ENCODE assay signal across 8 cellular contexts in the genomic region with DNA sequence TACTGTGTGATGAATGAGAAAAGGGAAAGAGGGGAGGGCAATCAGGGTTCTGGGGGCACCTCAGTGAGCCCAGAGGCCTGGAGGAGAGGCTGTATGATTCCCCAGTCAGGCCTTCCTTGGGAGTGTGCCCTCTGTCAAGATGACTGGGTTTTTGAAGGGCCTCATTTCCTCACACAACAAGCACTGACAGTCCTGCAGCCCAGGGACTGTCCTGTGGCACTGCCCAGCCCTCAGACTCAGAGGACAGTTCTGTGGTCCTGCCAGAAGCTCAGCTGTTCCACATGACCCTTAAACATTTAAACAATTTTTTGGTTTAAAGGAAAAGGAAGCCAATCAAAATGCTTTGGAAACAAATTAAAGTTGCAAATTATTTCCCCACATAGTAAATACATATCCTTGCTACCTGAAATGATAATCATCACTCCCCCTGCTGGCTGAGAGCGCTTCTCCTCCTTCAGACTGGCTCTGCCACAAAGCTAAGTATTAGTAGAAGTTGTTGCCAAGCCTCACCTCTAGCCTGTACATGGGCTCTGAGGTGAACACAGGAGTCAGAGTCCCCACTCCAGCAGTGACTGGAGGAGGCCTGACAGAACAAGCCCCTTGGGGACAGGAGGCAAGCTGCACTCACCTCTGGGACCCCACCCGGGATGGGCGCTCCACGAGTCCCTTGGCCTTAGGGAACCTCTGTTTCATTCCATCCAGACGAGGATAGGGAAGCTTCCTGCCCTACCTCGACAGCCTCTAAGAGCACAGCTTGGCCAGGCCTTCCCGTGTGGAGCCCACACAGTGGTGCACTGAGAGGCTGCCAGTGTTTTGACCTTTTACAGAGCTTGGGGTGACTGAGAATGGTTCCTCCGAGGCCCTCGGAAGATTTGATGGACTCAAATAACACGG.
DNase-seq lines count a peak whose midpoint lies in the region; ATAC-seq and TF ChIP-seq lines count a peak whose summit lies in the region.

No MANE protein-coding gene starts in this region.

- CTCF ChIA-PET in activated CD4-positive, alpha-beta memory T cell treated with anti-CD3 and anti-CD28 coated beads for 36 hours (lab: Charles Lee), result interaction anchor here (0.7 to 2.3 kb wide), 9 partner anchors 10 to 331 kb away, joined by 3 to 13 read pairs (median 3); no protein-coding TSS in a partner anchor

- H3K9me3 Mint-ChIP-seq in activated CD4-positive, alpha-beta memory T cell treated with anti-CD3 and anti-CD28 coated beads for 36 hours, result peaks cover 21% of the 10 kb centered on the region
- H3K9me3 Mint-ChIP-seq in progenitor cell of endocrine pancreas (ENCODE audit: low read depth), result peaks cover 16% of the 10 kb centered on the region

- no peak for ATAC-seq in GM21526 (IDR thresholded peaks at IDR 0.05; ENCODE audit: low FRiP score, unreplicated experiment)
- ATAC-seq in HG03520 (IDR thresholded peaks at IDR 0.05; ENCODE audit: unreplicated experiment), result no peak

- H3K4me3 Mint-ChIP-seq in activated CD4-positive, alpha-beta memory T cell treated with anti-CD3 and anti-CD28 coated beads for 36 hours, result no peak overlapping the region
- no peak overlapping the region for H3K4me3 Mint-ChIP-seq in progenitor cell of endocrine pancreas (ENCODE audit: low read depth)

- H3K4me1 Mint-ChIP-seq in activated CD4-positive, alpha-beta memory T cell treated with anti-CD3 and anti-CD28 coated beads for 36 hours (ENCODE audit: low read depth), result no peaks in the 10 kb centered on the region
- peaks cover 2% of the 10 kb centered on the region for H3K4me1 Mint-ChIP-seq in progenitor cell of endocrine pancreas (ENCODE audit: low read depth)

- H3K4me3 ChIP-seq in fibroblast of pulmonary artery (replicated peaks; ENCODE audit: low read depth, low read length), result no peak overlapping the region

- DNase-seq in NCI-H2171 treated with DMSO at 0.1 percent for 48 hours (lab: John Stamatoyannopoulos, UW), result peak; percentile 24
- DNase-seq in NCI-H2171 (lab: John Stamatoyannopoulos, UW), result no peak
- DNase-seq in M059J (ENCODE audit: low read depth), result peak; percentile 64
- DNase-seq in activated CD4-positive, alpha-beta memory T cell treated with anti-CD3 and anti-CD28 coated beads for 36 hours, result peak; percentile 34
- peak; percentile 73 for DNase-seq in fibroblast of pulmonary artery (ENCODE audit: low read depth)
- no peak for DNase-seq in progenitor cell of endocrine pancreas (ENCODE audit: low spot score, unreplicated experiment)

- H3K27ac Mint-ChIP-seq in activated CD4-positive, alpha-beta memory T cell treated with anti-CD3 and anti-CD28 coated beads for 36 hours, result no peak overlapping the region
- no peak overlapping the region for H3K27ac Mint-ChIP-seq in progenitor cell of endocrine pancreas

- POLR2A ChIA-PET in activated CD4-positive, alpha-beta memory T cell treated with anti-CD3 and anti-CD28 coated beads for 36 hours (lab: Charles Lee), result no interaction called here

- intact Hi-C loops in activated CD4-positive, alpha-beta memory T cell treated with anti-CD3 and anti-CD28 coated beads for 36 hours (cut with micrococcal nuclease), result loop anchor here (10.0 kb wide), 1 partner anchor 367 kb away; no protein-coding TSS in a partner anchor

- peaks cover 51% of the 10 kb centered on the region for H3K36me3 Mint-ChIP-seq in activated CD4-positive, alpha-beta memory T cell treated with anti-CD3 and anti-CD28 coated beads for 36 hours
- peaks cover 20% of the 10 kb centered on the region for H3K36me3 Mint-ChIP-seq in progenitor cell of endocrine pancreas (ENCODE audit: insufficient read depth)

- no peaks in the 10 kb centered on the region for H3K27me3 Mint-ChIP-seq in activated CD4-positive, alpha-beta memory T cell treated with anti-CD3 and anti-CD28 coated beads for 36 hours
- no peaks in the 10 kb centered on the region for H3K27me3 Mint-ChIP-seq in progenitor cell of endocrine pancreas

- TF ChIP-seq CTCF in fibroblast of pulmonary artery (IDR thresholded peaks at IDR 0.05; ENCODE audit: low read length, missing control alignments) (peak; percentile 73), progenitor cell of endocrine pancreas (IDR thresholded peaks at IDR 0.05; ENCODE audit: unreplicated experiment) (peak; percentile 61)

Comparison
In these comparisons a context has a peak if more than half of its experiments do, and no peak if none do; other contexts are left out.
1. DNase-seq: peak in NCI-H2171 treated with DMSO at 0.1 percent for 48 hours (single experiment), M059J (single experiment), activated CD4-positive, alpha-beta memory T cell treated with anti-CD3 and anti-CD28 coated beads for 36 hours (single experiment) and fibroblast of pulmonary artery (single experiment); none in NCI-H2171 (single experiment) and progenitor cell of endocrine pancreas (single experiment).